ENCODE assay signal across 16 cellular contexts in genomic region chr12:32145096-32145495, GRCh38. TPM values are rescaled to one million over a fixed set of nuclear protein-coding genes. Genes with fewer than 3 reads are reported as not detected.
DNase-seq lines count a peak whose midpoint lies in the region; ATAC-seq, FAIRE-seq and TF ChIP-seq lines count a peak whose summit lies in the region.
"Had no signal": no experiment of that assay in that cellular context is flagged by ENCODE, and none has a peak within 500 bp of the region (broad histone marks: within the 10 kb centered on the region; RNA-seq: fewer than 3 reads in every experiment).

No MANE protein-coding gene starts in this region.

- H3K79me2 ChIP-seq in Karpas-422 (ENCODE audit: low read length) = peaks cover 95% of the 10 kb centered on the region
- H3K79me2 ChIP-seq in SU-DHL-6 (ENCODE audit: insufficient read depth, low read length) = peaks cover 86% of the 10 kb centered on the region

- H3K4me3 ChIP-seq in Karpas-422 (ENCODE audit: low read length) (no peak overlapping the region), SU-DHL-6 (ENCODE audit: insufficient read depth, low read length, poor library complexity, severe bottlenecking) (no peak overlapping the region)
- H3K4me3 ChIP-seq: A549 had no signal

- H3K4me1 ChIP-seq in Karpas-422 (ENCODE audit: low read length) = peaks cover 54% of the 10 kb centered on the region
- H3K4me1 ChIP-seq: A549 had no signal

- H3K9me2 ChIP-seq in Karpas-422 (replicated peaks; ENCODE audit: insufficient read depth, low read length) (no peaks in the 10 kb centered on the region), SU-DHL-6 (replicated peaks; ENCODE audit: insufficient read depth, low read length) (no peaks in the 10 kb centered on the region)

- H2AFZ ChIP-seq in Karpas-422 (ENCODE audit: low read length) (no peak overlapping the region), SU-DHL-6 (ENCODE audit: low read depth, low read length, severe bottlenecking) (no peak overlapping the region)

- H3K27me3 ChIP-seq in Karpas-422 (ENCODE audit: low read length) = no peaks in the 10 kb centered on the region
- H3K27me3 ChIP-seq in SU-DHL-6 (ENCODE audit: low read length) = no peaks in the 10 kb centered on the region
- H3K27me3 ChIP-seq: BE2C had no signal

- H3K9ac ChIP-seq in Karpas-422 (ENCODE audit: low read length) (no peak overlapping the region), SU-DHL-6 (ENCODE audit: low read length) (no peak overlapping the region)

- H3K36me3 ChIP-seq in Karpas-422 (ENCODE audit: insufficient read depth, low read length) = peaks cover 7% of the 10 kb centered on the region
- 0 out of 2 replicates have a peak, but pooled peaks cover 3% of the 10 kb centered on the region for H3K36me3 ChIP-seq in SU-DHL-6 (ENCODE audit: low read length)

- H3K4me2 ChIP-seq in Karpas-422 (ENCODE audit: low read depth, low read length, poor library complexity, severe bottlenecking) = peak overlapping the region; percentile 50
- H3K4me2 ChIP-seq in SU-DHL-6 (ENCODE audit: low read depth, low read length, poor library complexity, severe bottlenecking) = peak overlapping the region; percentile 4
- H3K4me2 ChIP-seq: A549 had no signal

- H3K9me3 ChIP-seq in Karpas-422 (ENCODE audit: low read length) (no peaks in the 10 kb centered on the region), SU-DHL-6 (ENCODE audit: insufficient read depth, low read length) (no peaks in the 10 kb centered on the region)
- H3K9me3 ChIP-seq: A549, BE2C had no signal

- H4K20me1 ChIP-seq in Karpas-422 (ENCODE audit: insufficient read depth, low read depth, low read length) = no peaks in the 10 kb centered on the region
- H4K20me1 ChIP-seq in SU-DHL-6 (ENCODE audit: low read depth, low read length) = no peaks in the 10 kb centered on the region

- no peak for TF ChIP-seq POLR2A in GM12892 (IDR thresholded peaks at IDR 0.05; ENCODE audit: low read depth, low read length)

- no peaks in the 10 kb centered on the region for H3K36me3 Mint-ChIP-seq in activated naive CD4-positive, alpha-beta T cell treated with anti-CD3 and anti-CD28 coated beads, Interleukin-2, amount 50 U/mL, for 72 hours

- FAIRE-seq in GM12892 (lab: Jason Lieb, UNC) = peak; percentile 61
- no peak for FAIRE-seq in HTR-8/SVneo (lab: Jason Lieb, UNC)
- FAIRE-seq: A549 had no signal

- H3K9me3 Mint-ChIP-seq in activated naive CD4-positive, alpha-beta T cell treated with anti-CD3 and anti-CD28 coated beads, Interleukin-2, amount 50 U/mL, for 72 hours = no peaks in the 10 kb centered on the region
- H3K9me3 Mint-ChIP-seq: CD4-positive, alpha-beta memory T cell had no signal

- DNase-seq in GM12892 (ENCODE audit: insufficient read length) (no peak), Karpas-422 (no peak), HTR-8/SVneo (ENCODE audit: insufficient read length, low spot score) (no peak)
- no peak for DNase-seq in activated naive CD4-positive, alpha-beta T cell treated with anti-CD3 and anti-CD28 coated beads, Interleukin-2, amount 50 U/mL, for 72 hours (ENCODE audit: low spot score in 2 of 2)
- DNase-seq: BE2C; CD4-positive, alpha-beta memory T cell; DMS153; DMS79 treated with DMSO at 0.1 percent for 48 hours; GDM1; GOT3; H9; KBM-7 had no signal

- peak overlapping the region; percentile 68 for H3K27ac ChIP-seq in Karpas-422 (ENCODE audit: low read length)
- no peak overlapping the region; the same call in 1 of the 2 replicates for H3K27ac ChIP-seq in SU-DHL-6 (ENCODE audit: low read depth, low read length)
- H3K27ac ChIP-seq: A549, C4-2B had no signal

- no peak for TF ChIP-seq CTCF in SU-DHL-6 (IDR thresholded peaks at IDR 0.05; ENCODE audit: insufficient read depth, low read length, poor library complexity, severe bottlenecking)

- H3F3A ChIP-seq in SU-DHL-6 (ENCODE audit: insufficient read depth) = peaks cover 10% of the 10 kb centered on the region

- no peak for ATAC-seq in activated naive CD4-positive, alpha-beta T cell treated with anti-CD3 and anti-CD28 coated beads, Interleukin-2, amount 50 U/mL, for 72 hours
- ATAC-seq in HG03175 (IDR thresholded peaks at IDR 0.05; ENCODE audit: unreplicated experiment) = no peak
- ATAC-seq: A549 had no signal

- H3K27ac Mint-ChIP-seq in activated naive CD4-positive, alpha-beta T cell treated with anti-CD3 and anti-CD28 coated beads, Interleukin-2, amount 50 U/mL, for 72 hours = no peak overlapping the region
- H3K27ac Mint-ChIP-seq: CD4-positive, alpha-beta memory T cell; H9 had no signal

RNA-seq across cellular contexts. Expression of gene BICD1, which starts 38.4 kb away (rescaled TPM):
- polyA plus RNA-seq in GM12892 (2012; ENCODE audit: missing spikeins) = 17.6 TPM
- total RNA-seq in Karpas-422 (2014; rRNA removed; shearing (Covaris generic); ENCODE audit: low replicate concordance) = 39.6 and 55.7 TPM in 2 replicates
- 10 to 100 TPM; 15.1 to 18.4 TPM for total RNA-seq in activated naive CD4-positive, alpha-beta T cell treated with anti-CD3 and anti-CD28 coated beads, Interleukin-2, amount 50 U/mL, for 72 hours
